In genomic region chr20:32822189-32822588, GRCh38 we compare ENCODE assay signal across 1 cellular context.
TF ChIP-seq lines count a peak whose summit lies in the region.

No MANE protein-coding gene starts in this region.

TF ChIP-seq in HepG2, 621 proteins besides CTCF, POLR2A, EP300 and RAD21:
- TF ChIP-seq ZNF619 (CRISPR knock-in tag; IDR thresholded peaks at IDR 0.05), result no peak
- TF ChIP-seq RFXANK (CRISPR knock-in tag; IDR thresholded peaks at IDR 0.05), result no peak
- TF ChIP-seq ZNF468 (CRISPR knock-in tag; IDR thresholded peaks at IDR 0.05), result no peak
- no peak for TF ChIP-seq FOXJ3 (CRISPR knock-in tag; IDR thresholded peaks at IDR 0.05; ENCODE audit: borderline replicate concordance)
- no peak for TF ChIP-seq FOXC1 (CRISPR knock-in tag; IDR thresholded peaks at IDR 0.05; ENCODE audit: borderline replicate concordance)
- no peak for TF ChIP-seq ZNF605 (CRISPR knock-in tag; IDR thresholded peaks at IDR 0.05)
- no peak for TF ChIP-seq ZNF777 (CRISPR knock-in tag; IDR thresholded peaks at IDR 0.05)
- TF ChIP-seq CCAR2 (optimal IDR thresholded peaks at IDR 0.05; ENCODE audit: low read depth, low read length), result no peak
- no peak for TF ChIP-seq ZFAT (CRISPR knock-in tag; conservative IDR thresholded peaks at IDR 0.05)
- no peak for TF ChIP-seq MTF1 (CRISPR knock-in tag; IDR thresholded peaks at IDR 0.05)
- TF ChIP-seq ZNF276 (CRISPR knock-in tag; IDR thresholded peaks at IDR 0.05; ENCODE audit: low read depth), result no peak
